ENCODE assay signal across 32 cellular contexts in genomic region chr4:178138491-178138890, GRCh38.
"Had no signal": no experiment of that assay in that cellular context is flagged by ENCODE, and none has a peak within 500 bp of the region (broad histone marks: within the 10 kb centered on the region; RNA-seq: fewer than 3 reads in every experiment).

No MANE protein-coding gene starts in this region.

- ATAC-seq: activated CD8-positive, alpha-beta memory T cell treated with anti-CD3 and anti-CD28 coated beads, Interleukin-2, amount 10 ng/mL, durations not matched to agents 7 days and 5 days; activated CD8-positive, alpha-beta T cell treated with anti-CD3 and anti-CD28 coated beads, Interleukin-2, amount 10 ng/mL, durations not matched to agents 7 days and 5 days; activated naive CD8-positive, alpha-beta T cell treated with anti-CD3 and anti-CD28 coated beads, Interleukin-2, amount 50 U/mL, for 24 hours had no signal

- H3K4me3 Mint-ChIP-seq: activated B cell treated with CpG ODN at 0.5 μM for 24 hours; activated CD4-positive, alpha-beta memory T cell treated with anti-CD3 and anti-CD28 coated beads, Interleukin-2, amount 10 ng/mL, durations not matched to agents 7 days and 5 days; activated CD4-positive, alpha-beta T cell treated with anti-CD3 and anti-CD28 coated beads, Interleukin-2, amount 10 ng/mL, durations not matched to agents 7 days and 5 days; activated CD8-positive, alpha-beta memory T cell treated with anti-CD3 and anti-CD28 coated beads, Interleukin-2, amount 10 ng/mL, durations not matched to agents 7 days and 5 days; activated CD8-positive, alpha-beta T cell treated with anti-CD3 and anti-CD28 coated beads, Interleukin-2, amount 10 ng/mL, durations not matched to agents 7 days and 5 days; activated naive CD4-positive, alpha-beta T cell treated with anti-CD3 and anti-CD28 coated beads, Interleukin-2, amount 10 ng/mL, durations not matched to agents 7 days and 5 days; activated naive CD4-positive, alpha-beta T cell treated with anti-CD3 and anti-CD28 coated beads, Interleukin-2, amount 50 U/mL, for 24 hours; activated naive CD8-positive, alpha-beta T cell; activated naive CD8-positive, alpha-beta T cell treated with anti-CD3 and anti-CD28 coated beads, Interleukin-2, amount 10 ng/mL, durations not matched to agents 7 days and 5 days; activated naive CD8-positive, alpha-beta T cell treated with anti-CD3 and anti-CD28 coated beads, Interleukin-2, amount 50 U/mL, for 24 hours; activated T-cell treated with anti-CD3 and anti-CD28 coated beads, Interleukin-2, amount 50 U/mL, for 24 hours; brain; central memory CD8-positive, alpha-beta T cell; T-helper 1 cell treated with Interleukin-12 subunit alpha and Interleukin-12 subunit beta and Interleukin-4 antibody, amounts not matched to agents 30 μg/mL and 1 μg/mL, for 36 hours; T-helper 2 cell treated with Interferon-gamma antibody and Interleukin-4, amounts not matched to agents 5 μg/mL and 100 μg/mL, for 36 hours had no signal

- H3K36me3 Mint-ChIP-seq: activated CD8-positive, alpha-beta memory T cell treated with anti-CD3 and anti-CD28 coated beads, Interleukin-2, amount 10 ng/mL, durations not matched to agents 7 days and 5 days; activated naive CD4-positive, alpha-beta T cell treated with anti-CD3 and anti-CD28 coated beads, Interleukin-2, amount 10 ng/mL, durations not matched to agents 7 days and 5 days; activated naive CD4-positive, alpha-beta T cell treated with anti-CD3 and anti-CD28 coated beads, Interleukin-2, amount 50 U/mL, for 24 hours; activated naive CD8-positive, alpha-beta T cell; activated naive CD8-positive, alpha-beta T cell treated with anti-CD3 and anti-CD28 coated beads, Interleukin-2, amount 10 ng/mL, durations not matched to agents 7 days and 5 days; brain had no signal

- H3K27me3 Mint-ChIP-seq: activated B cell treated with CpG ODN at 0.5 μM for 24 hours; activated CD4-positive, alpha-beta memory T cell treated with anti-CD3 and anti-CD28 coated beads, Interleukin-2, amount 10 ng/mL, durations not matched to agents 7 days and 5 days; activated CD4-positive, alpha-beta T cell treated with anti-CD3 and anti-CD28 coated beads, Interleukin-2, amount 10 ng/mL, durations not matched to agents 7 days and 5 days; activated CD8-positive, alpha-beta memory T cell treated with anti-CD3 and anti-CD28 coated beads, Interleukin-2, amount 10 ng/mL, durations not matched to agents 7 days and 5 days; activated naive CD4-positive, alpha-beta T cell treated with anti-CD3 and anti-CD28 coated beads, Interleukin-2, amount 10 ng/mL, durations not matched to agents 7 days and 5 days; activated naive CD4-positive, alpha-beta T cell treated with anti-CD3 and anti-CD28 coated beads, Interleukin-2, amount 50 U/mL, for 24 hours; activated naive CD8-positive, alpha-beta T cell; activated naive CD8-positive, alpha-beta T cell treated with anti-CD3 and anti-CD28 coated beads, Interleukin-2, amount 10 ng/mL, durations not matched to agents 7 days and 5 days; activated naive CD8-positive, alpha-beta T cell treated with anti-CD3 and anti-CD28 coated beads, Interleukin-2, amount 50 U/mL, for 24 hours; activated T-cell treated with anti-CD3 and anti-CD28 coated beads, Interleukin-2, amount 50 U/mL, for 24 hours; central memory CD8-positive, alpha-beta T cell had no signal

- H3K9me3 Mint-ChIP-seq: activated CD4-positive, alpha-beta T cell treated with anti-CD3 and anti-CD28 coated beads, Interleukin-2, amount 10 ng/mL, durations not matched to agents 7 days and 5 days; brain had no signal

- H3K27ac Mint-ChIP-seq: activated B cell treated with CpG ODN at 0.5 μM for 24 hours; activated CD4-positive, alpha-beta memory T cell treated with anti-CD3 and anti-CD28 coated beads, Interleukin-2, amount 10 ng/mL, durations not matched to agents 7 days and 5 days; activated CD4-positive, alpha-beta T cell treated with anti-CD3 and anti-CD28 coated beads, Interleukin-2, amount 10 ng/mL, durations not matched to agents 7 days and 5 days; activated CD8-positive, alpha-beta memory T cell treated with anti-CD3 and anti-CD28 coated beads, Interleukin-2, amount 10 ng/mL, durations not matched to agents 7 days and 5 days; activated CD8-positive, alpha-beta T cell treated with anti-CD3 and anti-CD28 coated beads, Interleukin-2, amount 10 ng/mL, durations not matched to agents 7 days and 5 days; activated naive CD4-positive, alpha-beta T cell treated with anti-CD3 and anti-CD28 coated beads, Interleukin-2, amount 10 ng/mL, durations not matched to agents 7 days and 5 days; activated naive CD4-positive, alpha-beta T cell treated with anti-CD3 and anti-CD28 coated beads, Interleukin-2, amount 50 U/mL, for 24 hours; activated naive CD8-positive, alpha-beta T cell; activated naive CD8-positive, alpha-beta T cell treated with anti-CD3 and anti-CD28 coated beads, Interleukin-2, amount 10 ng/mL, durations not matched to agents 7 days and 5 days; activated naive CD8-positive, alpha-beta T cell treated with anti-CD3 and anti-CD28 coated beads, Interleukin-2, amount 50 U/mL, for 24 hours; activated T-cell treated with anti-CD3 and anti-CD28 coated beads, Interleukin-2, amount 50 U/mL, for 24 hours; activated T-helper 2 cell treated with anti-CD3 and anti-CD28 coated beads, Interferon-gamma antibody, Interleukin-2, Interleukin-4, amounts not matched to agents 10 μg/mL and 5 μg/mL and 100 μg/mL, durations not matched to agents 14 hours and 24 hours and 36 hours; brain; T-helper 1 cell treated with Interleukin-12 subunit alpha and Interleukin-12 subunit beta and Interleukin-4 antibody, amounts not matched to agents 30 μg/mL and 1 μg/mL, for 36 hours; T-helper 2 cell treated with Interferon-gamma antibody and Interleukin-4, amounts not matched to agents 5 μg/mL and 100 μg/mL, for 36 hours had no signal

- H3K4me1 Mint-ChIP-seq: activated B cell treated with CpG ODN at 0.5 μM for 24 hours; activated CD4-positive, alpha-beta memory T cell treated with anti-CD3 and anti-CD28 coated beads, Interleukin-2, amount 10 ng/mL, durations not matched to agents 7 days and 5 days; activated CD4-positive, alpha-beta T cell treated with anti-CD3 and anti-CD28 coated beads, Interleukin-2, amount 10 ng/mL, durations not matched to agents 7 days and 5 days; activated CD8-positive, alpha-beta memory T cell treated with anti-CD3 and anti-CD28 coated beads, Interleukin-2, amount 10 ng/mL, durations not matched to agents 7 days and 5 days; activated naive CD4-positive, alpha-beta T cell treated with anti-CD3 and anti-CD28 coated beads, Interleukin-2, amount 10 ng/mL, durations not matched to agents 7 days and 5 days; activated naive CD4-positive, alpha-beta T cell treated with anti-CD3 and anti-CD28 coated beads, Interleukin-2, amount 50 U/mL, for 24 hours; activated naive CD8-positive, alpha-beta T cell treated with anti-CD3 and anti-CD28 coated beads, Interleukin-2, amount 10 ng/mL, durations not matched to agents 7 days and 5 days; activated naive CD8-positive, alpha-beta T cell treated with anti-CD3 and anti-CD28 coated beads, Interleukin-2, amount 50 U/mL, for 24 hours; brain; central memory CD8-positive, alpha-beta T cell had no signal

- DNase-seq: activated B cell treated with CpG ODN at 0.5 μM for 24 hours; activated CD4-positive, alpha-beta memory T cell treated with anti-CD3 and anti-CD28 coated beads, Interleukin-2, amount 10 ng/mL, durations not matched to agents 7 days and 5 days; activated CD4-positive, alpha-beta T cell treated with anti-CD3 and anti-CD28 coated beads for 4 hours; activated CD4-positive, alpha-beta T cell treated with anti-CD3 and anti-CD28 coated beads, Interleukin-2, amount 10 ng/mL, durations not matched to agents 7 days and 5 days; activated CD4-positive, alpha-beta T cell treated with anti-CD3 and anti-CD28 coated beads, Interleukin-2, amount 50 U/mL, for 48 hours; activated CD4-positive, CD25-positive, alpha-beta regulatory T cell treated with anti-CD3 and anti-CD28 coated beads, Interleukin-2, amount 50 U/mL, for 72 hours; activated CD8-positive, alpha-beta memory T cell treated with anti-CD3 and anti-CD28 coated beads for 24 hours; activated CD8-positive, alpha-beta memory T cell treated with anti-CD3 and anti-CD28 coated beads, Interleukin-2, amount 10 ng/mL, durations not matched to agents 7 days and 5 days; activated CD8-positive, alpha-beta memory T cell treated with anti-CD3 and anti-CD28 coated beads, Interleukin-2, amount 50 U/mL, for 48 hours; activated CD8-positive, alpha-beta T cell treated with anti-CD3 and anti-CD28 coated beads, Interleukin-2, amount 10 ng/mL, durations not matched to agents 7 days and 5 days; activated effector memory CD4-positive, alpha-beta T cell treated with Interleukin-2 at 50 U/mL for 16 hours; activated gamma-delta T cell; activated naive CD4-positive, alpha-beta T cell treated with anti-CD3 and anti-CD28 coated beads, Interleukin-2, amount 10 ng/mL, durations not matched to agents 7 days and 5 days; activated naive CD4-positive, alpha-beta T cell treated with Interleukin-2 at 50 U/mL for 16 hours; activated naive CD8-positive, alpha-beta T cell treated with anti-CD3 and anti-CD28 coated beads, Interleukin-2, amount 10 ng/mL, durations not matched to agents 7 days and 5 days; activated naive CD8-positive, alpha-beta T cell treated with anti-CD3 and anti-CD28 coated beads, Interleukin-2, amount 50 U/mL, for 24 hours; activated T-cell treated with anti-CD3 and anti-CD28 coated beads, Interleukin-2, amount 50 U/mL, for 24 hours; activated T-cell treated with anti-CD3 and anti-CD28 coated beads, Interleukin-2, amount 50 U/mL, for 48 hours; amygdala; anterior cingulate cortex; caudate nucleus; cerebellar nuclear complex; T-helper 1 cell; T-helper 2 cell; T-helper 9 cell had no signal
